10 cellular contexts compared by ENCODE assay signal in genomic region chrX:132071260-132071659, GRCh38. TPM values are rescaled to one million over a fixed set of nuclear protein-coding genes. Genes with fewer than 3 reads are reported as not detected.
DNase-seq lines count a peak whose midpoint lies in the region; ATAC-seq, FAIRE-seq and TF ChIP-seq lines count a peak whose summit lies in the region.
"Had no signal": no experiment of that assay in that cellular context is flagged by ENCODE, and none has a peak within 500 bp of the region (broad histone marks: within the 10 kb centered on the region; RNA-seq: fewer than 3 reads in every experiment).

No MANE protein-coding gene starts in this region.

- no peaks in the 10 kb centered on the region for H3K4me1 Mint-ChIP-seq in activated CD4-positive, alpha-beta memory T cell treated with anti-CD3 and anti-CD28 coated beads, Interleukin-2, amount 10 ng/mL, durations not matched to agents 7 days and 5 days
- H3K4me1 Mint-ChIP-seq: activated CD4-positive, alpha-beta T cell treated with anti-CD3 and anti-CD28 coated beads, Interleukin-2, amount 10 ng/mL, durations not matched to agents 7 days and 5 days had no signal

- no peak overlapping the region for H3K27ac Mint-ChIP-seq in activated CD4-positive, alpha-beta memory T cell treated with anti-CD3 and anti-CD28 coated beads, Interleukin-2, amount 10 ng/mL, durations not matched to agents 7 days and 5 days
- H3K27ac Mint-ChIP-seq: activated CD4-positive, alpha-beta T cell treated with anti-CD3 and anti-CD28 coated beads, Interleukin-2, amount 10 ng/mL, durations not matched to agents 7 days and 5 days had no signal

- FAIRE-seq in A549 (lab: Jason Lieb, UNC) = peak; percentile 79
- no peak for FAIRE-seq in GM12892 (lab: Jason Lieb, UNC)

- peak; percentile 48 to 50 for TF ChIP-seq RAD21 in A549 (conservative IDR thresholded peaks at IDR 0.05 in 1 of 2, IDR thresholded peaks at IDR 0.05 in 1 of 2)

- H3K36me3 Mint-ChIP-seq in activated CD4-positive, alpha-beta memory T cell treated with anti-CD3 and anti-CD28 coated beads, Interleukin-2, amount 10 ng/mL, durations not matched to agents 7 days and 5 days (ENCODE audit: low read depth) = peaks cover 20% of the 10 kb centered on the region

- H3K4me2 ChIP-seq in A549 = no peak overlapping the region

- TF ChIP-seq EP300 in A549 (IDR thresholded peaks at IDR 0.05) (no peak), esophagus muscularis mucosa (IDR thresholded peaks at IDR 0.05) (no peak)

- TF ChIP-seq POLR2A in A549 (IDR thresholded peaks at IDR 0.05; ENCODE audit: low read length) (no peak), esophagus muscularis mucosa (IDR thresholded peaks at IDR 0.05; ENCODE audit: low read depth) (no peak), GM12892 (IDR thresholded peaks at IDR 0.05; ENCODE audit: low read depth, low read length) (no peak)

- no peaks in the 10 kb centered on the region for H3K27me3 Mint-ChIP-seq in activated CD4-positive, alpha-beta memory T cell treated with anti-CD3 and anti-CD28 coated beads, Interleukin-2, amount 10 ng/mL, durations not matched to agents 7 days and 5 days
- H3K27me3 Mint-ChIP-seq: activated CD4-positive, alpha-beta T cell treated with anti-CD3 and anti-CD28 coated beads, Interleukin-2, amount 10 ng/mL, durations not matched to agents 7 days and 5 days had no signal

- DNase-seq in A549 (ENCODE audit: low read depth in 1 of 2, low spot score in 1 of 2) (peak; percentile 11), iPS-NIHi11 (ENCODE audit: low spot score) (peak; percentile 5), esophagus muscularis mucosa (ENCODE audit: extremely low spot score) (no peak), GM12892 (ENCODE audit: insufficient read length) (no peak)
- DNase-seq in activated CD4-positive, alpha-beta memory T cell treated with anti-CD3 and anti-CD28 coated beads, Interleukin-2, amount 10 ng/mL, durations not matched to agents 7 days and 5 days = no peak
- DNase-seq in activated CD8-positive, alpha-beta memory T cell treated with anti-CD3 and anti-CD28 coated beads, Interleukin-2, amount 50 U/mL, for 4 hours = no peak
- DNase-seq: activated CD4-positive, alpha-beta T cell treated with anti-CD3 and anti-CD28 coated beads, Interleukin-2, amount 10 ng/mL, durations not matched to agents 7 days and 5 days had no signal

- H3K4me3 Mint-ChIP-seq in activated CD4-positive, alpha-beta memory T cell treated with anti-CD3 and anti-CD28 coated beads, Interleukin-2, amount 10 ng/mL, durations not matched to agents 7 days and 5 days = no peak overlapping the region
- H3K4me3 Mint-ChIP-seq: activated CD4-positive, alpha-beta T cell treated with anti-CD3 and anti-CD28 coated beads, Interleukin-2, amount 10 ng/mL, durations not matched to agents 7 days and 5 days had no signal

- CTCF ChIA-PET in A549 (lab: Yijun Ruan, JAX) (interaction anchor here (0.7 to 3.0 kb wide), 9 partner anchors 9 to 230 kb away, joined by 3 to 12 read pairs (median 4); partner anchors contain the start of gene STK26), HEK293 (lab: Yijun Ruan, JAX) (interaction anchor here (0.6 to 5.8 kb wide), 23 partner anchors 9 to 1016 kb away, joined by 3 to 51 read pairs (median 4); partner anchors contain the start of gene RAP2C)
- CTCF ChIA-PET in activated CD4-positive, alpha-beta memory T cell treated with anti-CD3 and anti-CD28 coated beads, Interleukin-2, amount 10 ng/mL, durations not matched to agents 7 days and 5 days (lab: Charles Lee) = interaction anchor here (0.8 to 2.2 kb wide), 9 partner anchors 11 to 230 kb away, joined by 3 to 7 read pairs (median 5); partner anchors contain the start of genes RAP2C and STK26

- intact Hi-C loops in esophagus muscularis mucosa (cut with DNase I) = no loop called here

- H3K4me1 ChIP-seq in A549 (no peaks in the 10 kb centered on the region), HEK293 (ENCODE audit: control insufficient read depth, insufficient read depth, low read length) (no peaks in the 10 kb centered on the region), esophagus muscularis mucosa (no peaks in the 10 kb centered on the region)

- POLR2A ChIA-PET in A549 (lab: Yijun Ruan, JAX) = no interaction called here
- POLR2A ChIA-PET in HEK293 (lab: Yijun Ruan, JAX) = interaction anchor here (0.6 to 1.3 kb wide), 3 partner anchors 47 to 155 kb away, joined by 3 read pairs; no protein-coding TSS in a partner anchor
- POLR2A ChIA-PET in activated CD4-positive, alpha-beta memory T cell treated with anti-CD3 and anti-CD28 coated beads, Interleukin-2, amount 10 ng/mL, durations not matched to agents 7 days and 5 days (lab: Charles Lee) = interaction anchor here (1.4 kb wide), 1 partner anchor 50 kb away, joined by 3 read pairs; no protein-coding TSS in a partner anchor

- H3K27ac ChIP-seq in A549 = no peak overlapping the region
- no peak overlapping the region for H3K27ac ChIP-seq in HEK293 (ENCODE audit: extremely low read depth, low read depth, low read length)
- H3K27ac ChIP-seq in esophagus muscularis mucosa (replicated peaks in 1 of 4) = no peak overlapping the region

- H3K9me3 ChIP-seq in A549 (no peaks in the 10 kb centered on the region), HEK293 (ENCODE audit: control insufficient read depth, insufficient read depth, low read depth, low read length) (no peaks in the 10 kb centered on the region), esophagus muscularis mucosa (no peaks in the 10 kb centered on the region)

- ATAC-seq in A549 (peak in 1 of 2 experiments; percentile 65; a peak in 2 of 6 replicates), SK-N-SH treated with all-trans-retinoic acid at 6 μM for 48 hours (peak; percentile 78)

- peak; percentile 36; the same call in 2 of the 3 replicates for TF ChIP-seq CTCF in A549 (IDR thresholded peaks at IDR 0.05)
- TF ChIP-seq CTCF in HEK293 (tag by site-specific recombination; IDR thresholded peaks at IDR 0.05) = no peak
- peak in 1 of 3 experiments; percentile 16 for TF ChIP-seq CTCF in esophagus muscularis mucosa (IDR thresholded peaks at IDR 0.05)

- H3K4me3 ChIP-seq in A549 (no peak overlapping the region), HEK293 (ENCODE audit: low read depth, low read length) (no peak overlapping the region), esophagus muscularis mucosa (no peak overlapping the region)

- H3K9me3 Mint-ChIP-seq in activated CD4-positive, alpha-beta memory T cell treated with anti-CD3 and anti-CD28 coated beads, Interleukin-2, amount 10 ng/mL, durations not matched to agents 7 days and 5 days = no peaks in the 10 kb centered on the region
- H3K9me3 Mint-ChIP-seq: activated CD4-positive, alpha-beta T cell treated with anti-CD3 and anti-CD28 coated beads, Interleukin-2, amount 10 ng/mL, durations not matched to agents 7 days and 5 days had no signal

- no peaks in the 10 kb centered on the region for H3K27me3 ChIP-seq in esophagus muscularis mucosa

- H3K36me3 ChIP-seq in HEK293 (ENCODE audit: control insufficient read depth in 2 of 2, insufficient read depth in 1 of 2, low read length in 2 of 2) = peaks cover 4 to 30% of the 10 kb centered on the region in 2 experiments; a peak in 2 of 3 replicates
- no peaks in the 10 kb centered on the region for H3K36me3 ChIP-seq in esophagus muscularis mucosa

TF ChIP-seq in A549, 52 proteins besides CTCF, POLR2A, EP300 and RAD21:
- TF ChIP-seq SMC3 (IDR thresholded peaks at IDR 0.05) (0 out of 3 replicates have a peak, but pooled peaks have one; percentile 21), NR3C1 (IDR thresholded peaks at IDR 0.05) (no peak)
TF ChIP-seq in A549: peak in this region for 1.

TF ChIP-seq in HEK293, 187 proteins besides CTCF, POLR2A, EP300 and RAD21 (continues in another document):
- no peak for TF ChIP-seq ZNF211 (tag by site-specific recombination; IDR thresholded peaks at IDR 0.05; ENCODE audit: low read depth)

TF ChIP-seq in SK-N-SH treated with all-trans-retinoic acid at 6 μM for 48 hours, 23 proteins besides CTCF, POLR2A, EP300 and RAD21:
- TF ChIP-seq PATZ1 (CRISPR knock-in tag; IDR thresholded peaks at IDR 0.05; ENCODE audit: borderline replicate concordance) (no peak), ZC3H10 (CRISPR knock-in tag; IDR thresholded peaks at IDR 0.05) (no peak)
TF ChIP-seq in SK-N-SH treated with all-trans-retinoic acid at 6 μM for 48 hours: peak in this region for 0.

RNA-seq across cellular contexts. Expression of gene STK26, which starts 48.2 kb away (rescaled TPM):
- polyA plus RNA-seq in A549 (2011; rRNA removed) = 16.8 and 23.9 TPM in 2 replicates
- polyA plus RNA-seq in A549 (2012; cell fraction: cytosol; rRNA removed) = 3.1 and 3.6 TPM in 2 replicates
- 1.9 and 3.0 TPM in 2 replicates for polyA plus RNA-seq in A549 (2012; cell fraction: nucleus; rRNA removed)
- 10.0 to 11.5 TPM (median 11.3 TPM) in 3 replicates for polyA plus RNA-seq in A549 (2017; fragmentation: RNase III; extraction: RNeasy Plus Mini Kit Qiagen cat#74134 plus additional on column Dnase treatment)
- polyA minus RNA-seq in A549 (2011; rRNA and poly(A)+ RNA removed) = 3.4 and 4.2 TPM in 2 replicates
- 10 to 100 TPM; 49.8 to 50.8 TPM for total RNA-seq in activated CD4-positive, alpha-beta memory T cell treated with anti-CD3 and anti-CD28 coated beads, Interleukin-2, amount 10 ng/mL, durations not matched to agents 7 days and 5 days
- 10 to 100 TPM; 11.6 to 15.9 (median 13.6) TPM for total RNA-seq in esophagus muscularis mucosa
- 45.5 TPM for polyA plus RNA-seq in GM12892 (2012; ENCODE audit: missing spikeins)

RNA-seq across cellular contexts. Expression of gene FRMD7, which starts 56.6 kb away (rescaled TPM):
- polyA plus RNA-seq in A549 (2011; rRNA removed) (not detected in 2 replicates), A549 (2017; fragmentation: RNase III; extraction: RNeasy Plus Mini Kit Qiagen cat#74134 plus additional on column Dnase treatment) (not detected in 3 replicates)
- not detected in 2 replicates for polyA plus RNA-seq in A549 (2012; cell fraction: cytosol; rRNA removed)
- polyA plus RNA-seq in A549 (2012; cell fraction: nucleus; rRNA removed) = not detected in 2 replicates
- not detected in 2 replicates for polyA minus RNA-seq in A549 (2011; rRNA and poly(A)+ RNA removed)
- total RNA-seq in activated CD4-positive, alpha-beta memory T cell treated with anti-CD3 and anti-CD28 coated beads, Interleukin-2, amount 10 ng/mL, durations not matched to agents 7 days and 5 days = not detected
- total RNA-seq in esophagus muscularis mucosa = not detected
- not detected for polyA plus RNA-seq in GM12892 (2012; ENCODE audit: missing spikeins)
- total RNA-seq: activated CD4-positive, alpha-beta T cell treated with anti-CD3 and anti-CD28 coated beads, Interleukin-2, amount 10 ng/mL, durations not matched to agents 7 days and 5 days; Daoy had no signal

Comparison
In these comparisons a context has a peak if more than half of its experiments do, and no peak if none do; other contexts are left out.
1. DNase-seq: peak in A549 (2 of 2) and iPS-NIHi11 (single experiment); none in activated CD4-positive, alpha-beta memory T cell treated with anti-CD3 and anti-CD28 coated beads, Interleukin-2, amount 10 ng/mL, durations not matched to agents 7 days and 5 days (single experiment), esophagus muscularis mucosa (single experiment), activated CD8-positive, alpha-beta memory T cell treated with anti-CD3 and anti-CD28 coated beads, Interleukin-2, amount 50 U/mL, for 4 hours (single experiment) and GM12892 (single experiment).
2. Of the 5 proteins assayed by ChIP-seq in both HEK293 and A549: peak only in HEK293: none; only in A549: CTCF; in both: none; in neither: 4.